In the genomic region with DNA sequence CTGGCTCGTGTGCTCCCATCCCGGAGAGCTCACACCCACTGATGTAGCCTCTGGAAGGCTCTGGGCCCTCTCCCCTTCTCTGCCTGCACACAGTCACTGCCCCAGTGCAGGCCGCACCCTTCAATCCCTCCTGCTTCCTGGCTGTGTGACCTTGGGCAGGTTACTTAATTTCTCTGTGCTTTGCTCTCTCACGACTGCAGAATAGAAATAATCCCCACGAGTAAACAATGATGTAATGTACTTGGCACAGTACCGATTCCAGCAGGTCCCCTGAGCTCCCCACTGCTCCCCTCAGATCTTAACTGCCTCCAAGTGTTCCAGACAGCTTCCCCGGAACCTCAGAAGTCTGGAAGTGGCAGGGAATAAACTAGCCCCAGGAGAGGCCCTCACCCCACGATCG, we compare ENCODE assay signal across 15 cellular contexts. TPM values are rescaled to one million over a fixed set of nuclear protein-coding genes. Genes with fewer than 3 reads are reported as not detected.
DNase-seq lines count a peak whose midpoint lies in the region; ATAC-seq and TF ChIP-seq lines count a peak whose summit lies in the region.
"Had no signal": no experiment of that assay in that cellular context is flagged by ENCODE, and none has a peak within 500 bp of the region (broad histone marks: within the 10 kb centered on the region; RNA-seq: fewer than 3 reads in every experiment).

No MANE protein-coding gene starts in this region.

- no peak overlapping the region for H3K27ac ChIP-seq in vagina
- H3K27ac ChIP-seq: epithelial cell of prostate had no signal

- H3K36me3 ChIP-seq in vagina = no peaks in the 10 kb centered on the region

- no peaks in the 10 kb centered on the region for H3K27me3 ChIP-seq in vagina

- H3K4me1 Mint-ChIP-seq in activated naive CD8-positive, alpha-beta T cell treated with anti-CD3 and anti-CD28 coated beads, Interleukin-2, amount 50 U/mL, for 24 hours = no peaks in the 10 kb centered on the region
- H3K4me1 Mint-ChIP-seq in activated naive CD8-positive, alpha-beta T cell treated with anti-CD3 and anti-CD28 coated beads for 36 hours = no peaks in the 10 kb centered on the region
- peaks cover 11% of the 10 kb centered on the region for H3K4me1 Mint-ChIP-seq in T-helper 17 cell

- H3K4me3 Mint-ChIP-seq in activated naive CD8-positive, alpha-beta T cell treated with anti-CD3 and anti-CD28 coated beads, Interleukin-2, amount 50 U/mL, for 24 hours = no peak overlapping the region
- no peak overlapping the region for H3K4me3 Mint-ChIP-seq in activated naive CD8-positive, alpha-beta T cell treated with anti-CD3 and anti-CD28 coated beads for 36 hours
- no peak overlapping the region for H3K4me3 Mint-ChIP-seq in T-helper 17 cell
- H3K4me3 Mint-ChIP-seq: activated T-cell treated with anti-CD3 and anti-CD28 coated beads, Interleukin-2, amount 50 U/mL, for 72 hours; dendritic cell treated with granulocyte-macrophage colony-stimulating factor and Interleukin-4, amounts not matched to agents 40 ng/mL and 50 ng/mL, for 4 days had no signal

- no peaks in the 10 kb centered on the region for H3K27me3 Mint-ChIP-seq in activated naive CD8-positive, alpha-beta T cell treated with anti-CD3 and anti-CD28 coated beads, Interleukin-2, amount 50 U/mL, for 24 hours
- H3K27me3 Mint-ChIP-seq in activated naive CD8-positive, alpha-beta T cell treated with anti-CD3 and anti-CD28 coated beads for 36 hours = no peaks in the 10 kb centered on the region
- no peaks in the 10 kb centered on the region for H3K27me3 Mint-ChIP-seq in T-helper 17 cell
- H3K27me3 Mint-ChIP-seq: dendritic cell treated with granulocyte-macrophage colony-stimulating factor and Interleukin-4, amounts not matched to agents 40 ng/mL and 50 ng/mL, for 4 days had no signal

- no peaks in the 10 kb centered on the region for H3K9me3 ChIP-seq in T-helper 17 cell (ENCODE audit: control insufficient read depth, low read length, poor library complexity, severe bottlenecking)
- H3K9me3 ChIP-seq in vagina = no peaks in the 10 kb centered on the region

- no peaks in the 10 kb centered on the region for H3K9me3 Mint-ChIP-seq in activated naive CD8-positive, alpha-beta T cell treated with anti-CD3 and anti-CD28 coated beads, Interleukin-2, amount 50 U/mL, for 24 hours
- no peaks in the 10 kb centered on the region for H3K9me3 Mint-ChIP-seq in activated naive CD8-positive, alpha-beta T cell treated with anti-CD3 and anti-CD28 coated beads for 36 hours
- H3K9me3 Mint-ChIP-seq: activated T-cell treated with anti-CD3 and anti-CD28 coated beads, Interleukin-2, amount 50 U/mL, for 72 hours; dendritic cell treated with granulocyte-macrophage colony-stimulating factor and Interleukin-4, amounts not matched to agents 40 ng/mL and 50 ng/mL, for 4 days had no signal

- no peak for ATAC-seq in activated naive CD8-positive, alpha-beta T cell treated with anti-CD3 and anti-CD28 coated beads, Interleukin-2, amount 50 U/mL, for 24 hours
- ATAC-seq in T-helper 17 cell (no peak), GM21576 (IDR thresholded peaks at IDR 0.05; ENCODE audit: unreplicated experiment) (no peak)

- no peak for TF ChIP-seq POLR2A in vagina (IDR thresholded peaks at IDR 0.05)

- no peak overlapping the region for H3K4me3 ChIP-seq in vagina

- no peaks in the 10 kb centered on the region for H3K4me1 ChIP-seq in vagina

- H3K27ac Mint-ChIP-seq in activated naive CD8-positive, alpha-beta T cell treated with anti-CD3 and anti-CD28 coated beads, Interleukin-2, amount 50 U/mL, for 24 hours = peak overlapping the region; percentile 17
- no peak overlapping the region for H3K27ac Mint-ChIP-seq in activated naive CD8-positive, alpha-beta T cell treated with anti-CD3 and anti-CD28 coated beads for 36 hours
- peak overlapping the region; percentile 41 for H3K27ac Mint-ChIP-seq in T-helper 17 cell
- H3K27ac Mint-ChIP-seq: dendritic cell treated with granulocyte-macrophage colony-stimulating factor and Interleukin-4, amounts not matched to agents 40 ng/mL and 50 ng/mL, for 4 days had no signal

- no peak for TF ChIP-seq CTCF in vagina (IDR thresholded peaks at IDR 0.05)

- DNase-seq in activated naive CD8-positive, alpha-beta T cell treated with anti-CD3 and anti-CD28 coated beads, Interleukin-2, amount 50 U/mL, for 24 hours = no peak
- DNase-seq in activated naive CD8-positive, alpha-beta T cell treated with anti-CD3 and anti-CD28 coated beads for 36 hours = no peak
- DNase-seq in T-helper 17 cell (no peak), fibroblast of peridontal ligament (ENCODE audit: extremely low read depth) (peak; percentile 10), NCI-H526 treated with DMSO at 0.1 percent for 48 hours (lab: John Stamatoyannopoulos, UW) (no peak), vagina (ENCODE audit: extremely low spot score in 2 of 2) (no peak), putamen (ENCODE audit: low spot score) (no peak)
- DNase-seq: activated T-cell treated with anti-CD3 and anti-CD28 coated beads, Interleukin-2, amount 50 U/mL, for 72 hours; COR-L47; KBM-7; MV-4-11; NCI-H2029 had no signal

- intact Hi-C loops in vagina (cut with DNase I) = loop anchor here (5.0 kb wide), 1 partner anchor 47 kb away; no protein-coding TSS in a partner anchor

- peaks cover 40% of the 10 kb centered on the region for H3K36me3 Mint-ChIP-seq in activated naive CD8-positive, alpha-beta T cell treated with anti-CD3 and anti-CD28 coated beads, Interleukin-2, amount 50 U/mL, for 24 hours (ENCODE audit: low read depth)
- H3K36me3 Mint-ChIP-seq in activated naive CD8-positive, alpha-beta T cell treated with anti-CD3 and anti-CD28 coated beads for 36 hours = peaks cover 27% of the 10 kb centered on the region
- H3K36me3 Mint-ChIP-seq in T-helper 17 cell (ENCODE audit: low read depth) = peaks cover 8% of the 10 kb centered on the region

RNA-seq across cellular contexts. Expression of a gene that starts 16.1 kb away (rescaled TPM):
- 100 to 1,000 TPM; 147 to 165 TPM for total RNA-seq in activated naive CD8-positive, alpha-beta T cell treated with anti-CD3 and anti-CD28 coated beads for 36 hours
- total RNA-seq in T-helper 17 cell (10 to 100 TPM; 47.1 to 58.0 TPM), vagina (10.8 TPM)

RNA-seq across cellular contexts. Expression of a gene that starts 16.5 kb away (rescaled TPM):
- 1 to 10 TPM; 7.3 to 7.7 TPM for total RNA-seq in activated naive CD8-positive, alpha-beta T cell treated with anti-CD3 and anti-CD28 coated beads for 36 hours
- 1 to 10 TPM; 4.0 to 4.8 TPM for total RNA-seq in T-helper 17 cell
- 5.4 TPM for total RNA-seq in vagina

RNA-seq across cellular contexts. Expression of a gene that starts 43.4 kb away (rescaled TPM):
- 1 to 10 TPM; 2.0 to 2.5 TPM for total RNA-seq in activated naive CD8-positive, alpha-beta T cell treated with anti-CD3 and anti-CD28 coated beads for 36 hours
- 10 to 100 TPM; 11.7 to 12.6 TPM for total RNA-seq in T-helper 17 cell
- 7.1 TPM for total RNA-seq in vagina
